ENCODE assay signal across 9 cellular contexts in the genomic region with DNA sequence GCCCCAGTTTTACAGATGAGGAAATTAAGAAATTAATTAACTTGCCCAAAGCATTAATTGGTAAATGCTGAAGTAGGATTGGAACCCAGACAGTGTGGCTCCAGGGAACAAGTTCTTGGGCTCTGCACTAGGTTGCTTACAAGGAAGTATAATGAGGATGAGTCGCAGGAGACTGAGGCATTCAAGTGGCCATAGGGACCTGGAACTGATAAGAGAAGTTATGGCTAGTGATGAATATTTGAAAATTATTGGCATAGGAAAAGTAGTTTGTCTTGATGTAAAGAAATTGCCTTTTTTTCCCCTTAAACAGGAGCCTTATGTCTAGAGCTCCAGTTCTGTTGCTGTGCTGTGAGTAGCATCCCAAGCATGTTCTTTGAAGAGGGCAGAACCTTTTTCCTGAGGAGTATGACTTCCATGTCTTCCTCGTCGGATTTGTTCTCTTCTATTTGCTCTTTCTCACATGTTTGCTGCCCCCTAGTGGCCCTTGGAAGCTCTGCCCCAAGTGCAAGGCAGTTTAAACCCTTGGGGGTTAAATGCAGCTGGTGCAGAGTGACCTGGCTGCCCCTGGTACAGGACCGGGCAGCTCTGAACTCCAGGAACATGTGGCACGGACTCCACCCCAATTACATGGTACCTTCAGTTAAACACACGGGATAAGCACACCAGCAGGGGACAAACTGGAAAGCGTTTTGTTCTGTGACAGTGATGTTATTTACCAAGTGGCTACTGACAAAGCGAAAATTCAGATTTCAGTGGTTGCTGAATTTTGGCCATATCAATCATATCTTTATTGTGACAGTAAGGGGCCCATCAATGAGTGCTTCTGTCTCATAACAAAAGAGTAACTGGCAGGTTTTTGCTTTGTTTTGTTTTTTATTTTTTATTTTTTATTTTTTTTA.
A peak's percentile ranks its signal among the peaks of the same experiment; 100 is the strongest.
DNase-seq lines count a peak whose midpoint lies in the region; ATAC-seq and TF ChIP-seq lines count a peak whose summit lies in the region.
"Had no signal": no experiment of that assay in that cellular context is flagged by ENCODE, and none has a peak within 500 bp of the region (broad histone marks: within the 10 kb centered on the region; RNA-seq: fewer than 3 reads in every experiment).

No MANE protein-coding gene starts in this region.

- H3K4me3 ChIP-seq in Caco-2 (ENCODE audit: low read depth, low read length) (no peak overlapping the region), gastroesophageal sphincter (no peak overlapping the region), tibial nerve (no peak overlapping the region)

- H3K9me3 ChIP-seq in Caco-2 (no peaks in the 10 kb centered on the region), gastroesophageal sphincter (no peaks in the 10 kb centered on the region), tibial nerve (no peaks in the 10 kb centered on the region)

- H3K9me3 Mint-ChIP-seq in Caco-2 (ENCODE audit: unreplicated experiment) (no peaks in the 10 kb centered on the region), osteocyte (ENCODE audit: unreplicated experiment) (no peaks in the 10 kb centered on the region)
- no peaks in the 10 kb centered on the region for H3K9me3 Mint-ChIP-seq in activated T-helper 2 cell treated with anti-CD3 and anti-CD28 coated beads, Interferon-gamma antibody, Interleukin-2, Interleukin-4, amounts not matched to agents 10 μg/mL and 5 μg/mL and 100 μg/mL, durations not matched to agents 14 hours and 24 hours and 36 hours
- H3K9me3 Mint-ChIP-seq: T-helper 1 cell treated with Interleukin-12 subunit alpha and Interleukin-12 subunit beta and Interleukin-4 antibody, amounts not matched to agents 30 μg/mL and 1 μg/mL, for 36 hours had no signal

- DNase-seq in Caco-2 (peak; percentile 79 to 82), SHP77 (lab: John Stamatoyannopoulos, UW) (peak; percentile 81 to 87), osteocyte (ENCODE audit: extremely low spot score, unreplicated experiment) (peak; percentile 88), tibial nerve (ENCODE audit: low spot score in 2 of 2) (peak; percentile 53 to 69)
- DNase-seq in activated T-helper 2 cell treated with anti-CD3 and anti-CD28 coated beads, Interferon-gamma antibody, Interleukin-2, Interleukin-4, amounts not matched to agents 10 μg/mL and 5 μg/mL and 100 μg/mL, durations not matched to agents 14 hours and 24 hours and 36 hours (ENCODE audit: low spot score): peak; percentile 53

- H3K4me1 Mint-ChIP-seq in Caco-2 (ENCODE audit: low read depth, unreplicated experiment) (no peaks in the 10 kb centered on the region), osteocyte (ENCODE audit: unreplicated experiment) (no peaks in the 10 kb centered on the region)
- H3K4me1 Mint-ChIP-seq in activated T-helper 2 cell treated with anti-CD3 and anti-CD28 coated beads, Interferon-gamma antibody, Interleukin-2, Interleukin-4, amounts not matched to agents 10 μg/mL and 5 μg/mL and 100 μg/mL, durations not matched to agents 14 hours and 24 hours and 36 hours (ENCODE audit: low read depth): no peaks in the 10 kb centered on the region

- H3K27me3 Mint-ChIP-seq in Caco-2 (ENCODE audit: insufficient read depth, unreplicated experiment) (peaks cover 2% of the 10 kb centered on the region), osteocyte (ENCODE audit: unreplicated experiment) (peaks cover 30% of the 10 kb centered on the region)
- peaks cover 16% of the 10 kb centered on the region for H3K27me3 Mint-ChIP-seq in activated T-helper 2 cell treated with anti-CD3 and anti-CD28 coated beads, Interferon-gamma antibody, Interleukin-2, Interleukin-4, amounts not matched to agents 10 μg/mL and 5 μg/mL and 100 μg/mL, durations not matched to agents 14 hours and 24 hours and 36 hours (ENCODE audit: low read depth)

- TF ChIP-seq EP300 in gastroesophageal sphincter (IDR thresholded peaks at IDR 0.05) (no peak), tibial nerve (IDR thresholded peaks at IDR 0.05) (no peak)

- no TSS peak for BruUV-seq in Caco-2 (replicated peaks; lab: Mats Ljungman, UMichigan)

- CTCF ChIA-PET in Caco-2 (lab: Charles Lee): interaction anchor here (0.6 to 1.4 kb wide), 8 partner anchors 11 to 916 kb away, joined by 3 to 7 read pairs (median 3); partner anchors contain the start of genes MRPL32 and PSMA2

- H3K36me3 Mint-ChIP-seq in Caco-2 (ENCODE audit: insufficient read depth, unreplicated experiment): no peaks in the 10 kb centered on the region
- no peaks in the 10 kb centered on the region for H3K36me3 Mint-ChIP-seq in activated T-helper 2 cell treated with anti-CD3 and anti-CD28 coated beads, Interferon-gamma antibody, Interleukin-2, Interleukin-4, amounts not matched to agents 10 μg/mL and 5 μg/mL and 100 μg/mL, durations not matched to agents 14 hours and 24 hours and 36 hours (ENCODE audit: low read depth)
- no peaks in the 10 kb centered on the region for H3K36me3 Mint-ChIP-seq in osteocyte (ENCODE audit: unreplicated experiment)

- H3K36me3 ChIP-seq in Caco-2 (ENCODE audit: control insufficient read depth, insufficient read depth, low read length) (no peaks in the 10 kb centered on the region), gastroesophageal sphincter (no peaks in the 10 kb centered on the region), tibial nerve (no peaks in the 10 kb centered on the region)

- TF ChIP-seq POLR2A in gastroesophageal sphincter (IDR thresholded peaks at IDR 0.05) (no peak), tibial nerve (IDR thresholded peaks at IDR 0.05) (no peak)

- ATAC-seq in GM21381 (IDR thresholded peaks at IDR 0.05; ENCODE audit: unreplicated experiment) (peak; percentile 75), gastroesophageal sphincter (peak; percentile 53)

- POLR2A ChIA-PET in Caco-2 (lab: Charles Lee): no interaction called here

- H3K27ac Mint-ChIP-seq in Caco-2 (ENCODE audit: unreplicated experiment) (no peak overlapping the region), osteocyte (ENCODE audit: unreplicated experiment) (no peak overlapping the region)
- H3K27ac Mint-ChIP-seq in activated T-helper 2 cell treated with anti-CD3 and anti-CD28 coated beads, Interferon-gamma antibody, Interleukin-2, Interleukin-4, amounts not matched to agents 10 μg/mL and 5 μg/mL and 100 μg/mL, durations not matched to agents 14 hours and 24 hours and 36 hours: no peak overlapping the region
- H3K27ac Mint-ChIP-seq: T-helper 1 cell treated with Interleukin-12 subunit alpha and Interleukin-12 subunit beta and Interleukin-4 antibody, amounts not matched to agents 30 μg/mL and 1 μg/mL, for 36 hours had no signal

- H3K4me1 ChIP-seq in Caco-2 (no peaks in the 10 kb centered on the region), gastroesophageal sphincter (peaks cover 0 to 7% (median 0%) of the 10 kb centered on the region in 3 donors), tibial nerve (peaks cover 0 to 5% (median 0%) of the 10 kb centered on the region in 4 donors)

- peak; percentile 91 to 94 for TF ChIP-seq CTCF in Caco-2 (IDR thresholded peaks at IDR 0.05; ENCODE audit: insufficient read depth in 1 of 2, low read depth in 1 of 2, low read length in 1 of 2, severe bottlenecking in 1 of 2, unreplicated experiment in 1 of 2)
- TF ChIP-seq CTCF in LNCAP (IDR thresholded peaks at IDR 0.05): peak; percentile 96
- peak; percentile 71 to 93 (median 78) for TF ChIP-seq CTCF in gastroesophageal sphincter (IDR thresholded peaks at IDR 0.05)
- TF ChIP-seq CTCF in osteocyte (IDR thresholded peaks at IDR 0.05): peak; percentile 95
- peak; percentile 74 to 83 (median 80) for TF ChIP-seq CTCF in tibial nerve (IDR thresholded peaks at IDR 0.05)

- H3K4me3 Mint-ChIP-seq in Caco-2 (ENCODE audit: unreplicated experiment) (no peak overlapping the region), osteocyte (ENCODE audit: unreplicated experiment) (no peak overlapping the region)
- H3K4me3 Mint-ChIP-seq in activated T-helper 2 cell treated with anti-CD3 and anti-CD28 coated beads, Interferon-gamma antibody, Interleukin-2, Interleukin-4, amounts not matched to agents 10 μg/mL and 5 μg/mL and 100 μg/mL, durations not matched to agents 14 hours and 24 hours and 36 hours (ENCODE audit: low read depth): no peak overlapping the region
- H3K4me3 Mint-ChIP-seq: T-helper 1 cell treated with Interleukin-12 subunit alpha and Interleukin-12 subunit beta and Interleukin-4 antibody, amounts not matched to agents 30 μg/mL and 1 μg/mL, for 36 hours had no signal

- H3K27me3 ChIP-seq in Caco-2 (replicated peaks; ENCODE audit: control insufficient read depth, insufficient read depth, low read length) (no peaks in the 10 kb centered on the region), gastroesophageal sphincter (peaks cover 26% of the 10 kb centered on the region), tibial nerve (no peaks in the 10 kb centered on the region)

- H3K27ac ChIP-seq in gastroesophageal sphincter: no peak overlapping the region
- H3K27ac ChIP-seq in tibial nerve: no peak overlapping the region

- 19 to 32% methylated on average over 6 to 7 of the region's 8 CpGs for WGBS in gastroesophageal sphincter (ENCODE audit: low coverage in 1 of 2), 2 donors
- WGBS in tibial nerve, 2 donors: 28 to 30% methylated on average over 8 of the region's 8 CpGs

- intact Hi-C loops in Caco-2 (cut with micrococcal nuclease; ENCODE audit: unreplicated experiment): loop anchor here (1.0 to 10.0 kb wide), 5 partner anchors 50 to 320 kb away; no protein-coding TSS in a partner anchor
- intact Hi-C loops in activated T-helper 2 cell treated with anti-CD3 and anti-CD28 coated beads, Interferon-gamma antibody, Interleukin-2, Interleukin-4, amounts not matched to agents 10 μg/mL and 5 μg/mL and 100 μg/mL, durations not matched to agents 14 hours and 24 hours and 36 hours (cut with micrococcal nuclease): loop anchor here (1.0 to 10.0 kb wide), 3 partner anchors 316 to 1316 kb away; no protein-coding TSS in a partner anchor
